16 cellular contexts compared by ENCODE assay signal in genomic region chr4:190019023-190019858, GRCh38. TPM values are rescaled to one million over a fixed set of nuclear protein-coding genes. Genes with fewer than 3 reads are reported as not detected.
A peak's percentile ranks its signal among the peaks of the same experiment; 100 is the strongest.
DNase-seq lines count a peak whose midpoint lies in the region; ATAC-seq and TF ChIP-seq lines count a peak whose summit lies in the region.
"Had no signal": no experiment of that assay in that cellular context is flagged by ENCODE, and none has a peak within 500 bp of the region (broad histone marks: within the 10 kb centered on the region; RNA-seq: fewer than 3 reads in every experiment).

No MANE protein-coding gene starts in this region.

- H3K9me3 ChIP-seq in heart left ventricle = no peaks in the 10 kb centered on the region
- no peaks in the 10 kb centered on the region for H3K9me3 ChIP-seq in iPS-18a (ENCODE audit: control insufficient read depth, low read depth, low read length)
- no peaks in the 10 kb centered on the region for H3K9me3 ChIP-seq in psoas muscle
- H3K9me3 ChIP-seq in BE2C = no peaks in the 10 kb centered on the region
- H3K9me3 ChIP-seq: mucosa of descending colon had no signal

- TF ChIP-seq CTCF in heart left ventricle (IDR thresholded peaks at IDR 0.05) (no peak), activated B cell treated with CpG ODN at 0.5 μM for 24 hours (IDR thresholded peaks at IDR 0.05) (no peak), psoas muscle (IDR thresholded peaks at IDR 0.05) (no peak), BE2C (IDR thresholded peaks at IDR 0.05; ENCODE audit: low read depth, low read length) (no peak)

- H3K4me3 ChIP-seq in heart left ventricle = no peak overlapping the region
- H3K4me3 ChIP-seq in iPS-18a (ENCODE audit: low read length) = peak overlapping the region; percentile 64
- no peak overlapping the region for H3K4me3 ChIP-seq in psoas muscle
- no peak overlapping the region for H3K4me3 ChIP-seq in BE2C (ENCODE audit: low read depth, low read length)
- H3K4me3 ChIP-seq: BLaER1, hepatocyte, mucosa of descending colon had no signal

- H3K4me1 ChIP-seq in heart left ventricle (peaks cover 0 to 44% (median 11%) of the 10 kb centered on the region in 12 donors), iPS-18a (ENCODE audit: control insufficient read depth, low read depth, low read length) (peaks cover 9% of the 10 kb centered on the region), psoas muscle (no peaks in the 10 kb centered on the region), BE2C (no peaks in the 10 kb centered on the region)
- H3K4me1 ChIP-seq: BLaER1 had no signal

- H3K4me1 Mint-ChIP-seq in activated B cell treated with CpG ODN at 0.5 μM for 24 hours = peaks cover 23% of the 10 kb centered on the region
- peaks cover 24 to 44% of the 10 kb centered on the region in 2 donors for H3K4me1 Mint-ChIP-seq in stimulated activated naive B cell treated with anti-CD40 and anti-IgM and Interleukin-4, amounts not matched to agents 10 μg/mL and 1 μg/mL and 100 μg/mL, for 72 hours

- WGBS in heart left ventricle, 4 donors = 5 to 11% (median 6%) methylated on average over 40 to 57 of the region's 57 CpGs
- whole genome bisulfite sequencing in psoas muscle, 3 donors = 4 to 5% (median 5%) methylated on average over 34 to 57 of the region's 57 CpGs

- CTCF ChIA-PET in activated B cell treated with CpG ODN at 0.5 μM for 24 hours (lab: Charles Lee) = no interaction called here

- H3K27ac ChIP-seq in heart left ventricle = no peak overlapping the region
- H3K27ac ChIP-seq in iPS-18a (ENCODE audit: low read length) = no peak overlapping the region
- no peak overlapping the region for H3K27ac ChIP-seq in psoas muscle
- H3K27ac ChIP-seq: BLaER1, hepatocyte had no signal

- no peak overlapping the region for H3K27ac Mint-ChIP-seq in activated B cell treated with CpG ODN at 0.5 μM for 24 hours
- peak overlapping the region; percentile 0 for H3K27ac Mint-ChIP-seq in stimulated activated naive B cell treated with anti-CD40 and anti-IgM and Interleukin-4, amounts not matched to agents 10 μg/mL and 1 μg/mL and 100 μg/mL, for 72 hours

- no peak overlapping the region for H3K9ac ChIP-seq in iPS-18a (ENCODE audit: low read length)
- H3K9ac ChIP-seq: BLaER1 had no signal

- H3K27me3 Mint-ChIP-seq in activated B cell treated with CpG ODN at 0.5 μM for 24 hours = peaks cover 49% of the 10 kb centered on the region
- peaks cover 59 to 63% of the 10 kb centered on the region in 2 donors for H3K27me3 Mint-ChIP-seq in stimulated activated naive B cell treated with anti-CD40 and anti-IgM and Interleukin-4, amounts not matched to agents 10 μg/mL and 1 μg/mL and 100 μg/mL, for 72 hours

- ATAC-seq in left ventricle myocardium superior (no peak), heart left ventricle (no peak), activated B cell treated with CpG ODN at 0.5 μM for 24 hours (ENCODE audit: low read depth) (no peak), HG03108 (IDR thresholded peaks at IDR 0.05; ENCODE audit: unreplicated experiment) (no peak), psoas muscle (no peak)
- no peak for ATAC-seq in stimulated activated naive B cell treated with anti-CD40 and anti-IgM and Interleukin-4, amounts not matched to agents 10 μg/mL and 1 μg/mL and 100 μg/mL, for 72 hours (replicated peaks)
- ATAC-seq: mucosa of descending colon, Panc1 had no signal

- no peak for TF ChIP-seq POLR2A in heart left ventricle (IDR thresholded peaks at IDR 0.05)

- intact Hi-C loops in left ventricle myocardium superior (cut with micrococcal nuclease) = no loop called here
- intact Hi-C loops in heart left ventricle (cut with DNase I) = no loop called here
- intact Hi-C loops in activated B cell treated with CpG ODN at 0.5 μM for 24 hours (cut with micrococcal nuclease) = no loop called here
- intact Hi-C loops in psoas muscle (cut with DNase I) = no loop called here

- peaks cover 2% of the 10 kb centered on the region for H3K9me3 Mint-ChIP-seq in activated B cell treated with CpG ODN at 0.5 μM for 24 hours
- peaks cover 9 to 19% of the 10 kb centered on the region in 2 donors for H3K9me3 Mint-ChIP-seq in stimulated activated naive B cell treated with anti-CD40 and anti-IgM and Interleukin-4, amounts not matched to agents 10 μg/mL and 1 μg/mL and 100 μg/mL, for 72 hours

- H3K4me3 Mint-ChIP-seq in activated B cell treated with CpG ODN at 0.5 μM for 24 hours = peak overlapping the region; percentile 1
- peak overlapping the region; percentile 18 to 23 for H3K4me3 Mint-ChIP-seq in stimulated activated naive B cell treated with anti-CD40 and anti-IgM and Interleukin-4, amounts not matched to agents 10 μg/mL and 1 μg/mL and 100 μg/mL, for 72 hours

- H3K36me3 ChIP-seq in heart left ventricle (no peaks in the 10 kb centered on the region), iPS-18a (ENCODE audit: control insufficient read depth, low read depth, low read length) (no peaks in the 10 kb centered on the region), psoas muscle (ENCODE audit: insufficient read depth in 1 of 2, low read depth in 1 of 2) (no peaks in the 10 kb centered on the region), BE2C (no peaks in the 10 kb centered on the region)
- H3K36me3 ChIP-seq: BLaER1 had no signal

- H3K36me3 Mint-ChIP-seq in activated B cell treated with CpG ODN at 0.5 μM for 24 hours (ENCODE audit: low read depth) = no peaks in the 10 kb centered on the region
- H3K36me3 Mint-ChIP-seq in stimulated activated naive B cell treated with anti-CD40 and anti-IgM and Interleukin-4, amounts not matched to agents 10 μg/mL and 1 μg/mL and 100 μg/mL, for 72 hours = peaks cover 5 to 21% of the 10 kb centered on the region in 2 donors

- H3K27me3 ChIP-seq in heart left ventricle (peaks cover 30 to 82% (median 73%) of the 10 kb centered on the region in 9 donors), iPS-18a (ENCODE audit: control insufficient read depth, insufficient read depth, low read length) (peaks cover 90% of the 10 kb centered on the region), psoas muscle (ENCODE audit: insufficient read depth in 3 of 3, low read length in 2 of 3) (peaks cover 0 to 63% (median 45%) of the 10 kb centered on the region in 3 donors), BE2C (peaks cover 80% of the 10 kb centered on the region)
- H3K27me3 ChIP-seq: BLaER1 had no signal

- POLR2A ChIA-PET in activated B cell treated with CpG ODN at 0.5 μM for 24 hours (lab: Charles Lee) = no interaction called here

- DNase-seq in left ventricle myocardium superior (peak; percentile 28), heart left ventricle (no peak), activated B cell treated with CpG ODN at 0.5 μM for 24 hours (no peak), psoas muscle (no peak), BE2C (no peak)
- DNase-seq in stimulated activated naive B cell treated with anti-CD40 and anti-IgM and Interleukin-4, amounts not matched to agents 10 μg/mL and 1 μg/mL and 100 μg/mL, for 72 hours = no peak
- DNase-seq: GF-D8, mucosa of descending colon, NCI-H226 had no signal

RNA-seq across cellular contexts. Expression of gene FRG2, which starts 7.8 kb away (rescaled TPM):
- total RNA-seq in left ventricle myocardium superior (not detected), heart left ventricle (not detected), activated B cell treated with CpG ODN at 0.5 μM for 24 hours (not detected in 2 replicates), psoas muscle (not detected)
- polyA plus RNA-seq in heart left ventricle (not detected), psoas muscle (not detected)
- polyA plus RNA-seq in BE2C (2012; ENCODE audit: insufficient read depth, insufficient read length, low read depth) = not detected
- total RNA-seq: endothelial cell of umbilical vein, hepatocyte, MCF 10A, mucosa of descending colon had no signal
- polyA plus RNA-seq: endothelial cell of umbilical vein, hepatocyte had no signal

RNA-seq across cellular contexts. Expression of gene DBET, which starts 45.1 kb away (rescaled TPM):
- total RNA-seq in left ventricle myocardium superior (not detected), heart left ventricle (not detected), activated B cell treated with CpG ODN at 0.5 μM for 24 hours (not detected in 2 replicates), psoas muscle (not detected)
- polyA plus RNA-seq in heart left ventricle (not detected), psoas muscle (not detected)
- polyA plus RNA-seq in BE2C (2012; ENCODE audit: insufficient read depth, insufficient read length, low read depth) = not detected
- total RNA-seq: endothelial cell of umbilical vein, hepatocyte, MCF 10A, mucosa of descending colon had no signal
- polyA plus RNA-seq: endothelial cell of umbilical vein, hepatocyte had no signal
